ENCODE assay signal across 17 cellular contexts in the genomic region with DNA sequence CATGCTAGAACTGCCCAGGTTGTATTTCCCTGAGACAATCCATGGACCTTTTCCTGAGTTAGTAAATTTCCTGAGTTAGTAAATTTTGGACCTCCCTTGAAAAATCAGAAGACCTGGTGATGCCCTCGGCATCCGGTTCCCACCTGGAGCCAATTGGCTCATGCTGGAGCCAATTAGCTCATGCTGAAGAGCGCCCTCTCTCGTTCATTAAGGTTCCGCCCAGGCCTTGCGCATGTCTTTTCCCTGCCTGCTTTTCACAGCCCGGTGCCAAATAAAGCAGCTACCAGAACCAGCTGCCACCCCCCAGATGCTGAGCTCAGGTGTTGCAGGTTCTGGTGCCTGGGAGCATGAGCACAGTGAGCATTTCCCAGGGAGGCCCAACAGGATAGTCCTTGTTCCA.
DNase-seq lines count a peak whose midpoint lies in the region; ATAC-seq and TF ChIP-seq lines count a peak whose summit lies in the region.
"Had no signal": no experiment of that assay in that cellular context is flagged by ENCODE, and none has a peak within 500 bp of the region (broad histone marks: within the 10 kb centered on the region; RNA-seq: fewer than 3 reads in every experiment).

No MANE protein-coding gene starts in this region.

- POLR2A ChIA-PET in OCI-LY7 (lab: Charles Lee): interaction anchor here (0.7 to 1.2 kb wide), 3 partner anchors 14 to 36 kb away, joined by 4 to 7 read pairs (median 6); no protein-coding TSS in a partner anchor

- DNase-seq in DMS 273 (lab: John Stamatoyannopoulos, UW; ENCODE audit: unreplicated experiment): peak; percentile 6
- no peak for DNase-seq in DMS 273 treated with DMSO at 0.1 percent for 48 hours (lab: John Stamatoyannopoulos, UW)
- no peak for DNase-seq in OCI-LY7 (ENCODE audit: low spot score)
- DNase-seq in kidney epithelial cell (ENCODE audit: low read depth): no peak
- DNase-seq in HuH-7 (ENCODE audit: low spot score): no peak
- no peak for DNase-seq in Right ventricle myocardium inferior (ENCODE audit: missing footprints)
- DNase-seq: 8988T; activated CD4-positive, alpha-beta T cell treated with anti-CD3 and anti-CD28 coated beads, Interleukin-2, amount 10 ng/mL, durations not matched to agents 24 days and 14 days; Calu3; heart left ventricle; naive B cell; NCI-H187; NCI-H774; Right ventricle myocardium superior; transverse colon had no signal

- no TSS peak for BruUV-seq in OCI-LY7 (replicated peaks; lab: Mats Ljungman, UMichigan)

- intact Hi-C loops in OCI-LY7 (cut with micrococcal nuclease; ENCODE audit: unreplicated experiment) (no loop called here), Right ventricle myocardium inferior (cut with DNase I) (no loop called here)

- peaks cover 92% of the 10 kb centered on the region for H3K36me3 ChIP-seq in OCI-LY7 (ENCODE audit: insufficient read depth, low read length)
- no peaks in the 10 kb centered on the region for H3K36me3 ChIP-seq in kidney epithelial cell (ENCODE audit: control insufficient read depth, insufficient read depth, low read length)
- H3K36me3 ChIP-seq: transverse colon had no signal

- H3K27me3 ChIP-seq in kidney epithelial cell (ENCODE audit: control insufficient read depth, insufficient read depth, low read length): no peaks in the 10 kb centered on the region
- H3K27me3 ChIP-seq: heart left ventricle, transverse colon had no signal

- TF ChIP-seq CTCF in GM12875 (IDR thresholded peaks at IDR 0.05; ENCODE audit: borderline replicate concordance, insufficient read depth, low read depth, low read length) (peak; percentile 36; the same call in 1 of the 2 replicates), OCI-LY7 (conservative IDR thresholded peaks at IDR 0.05; ENCODE audit: low read length) (peak; percentile 69), kidney epithelial cell (IDR thresholded peaks at IDR 0.05; ENCODE audit: insufficient read depth, low read length, poor library complexity, severe bottlenecking) (peak; percentile 16)

- CTCF ChIA-PET in OCI-LY7 (lab: Charles Lee; ENCODE audit: unreplicated experiment): no interaction called here

- H4K20me1 ChIP-seq in OCI-LY7 (ENCODE audit: insufficient read depth, low read length): no peaks in the 10 kb centered on the region

- H3K4me2 ChIP-seq in OCI-LY7 (ENCODE audit: low read length): no peak overlapping the region

- no peaks in the 10 kb centered on the region for H3K9me2 ChIP-seq in OCI-LY7 (ENCODE audit: insufficient read depth, low read length)

- H3K9me3 ChIP-seq in OCI-LY7 (ENCODE audit: low read length): no peaks in the 10 kb centered on the region
- H3K9me3 ChIP-seq: heart left ventricle, transverse colon had no signal

- no peak overlapping the region for H3K4me3 ChIP-seq in GM12875 (ENCODE audit: low read depth, low read length)
- no peak overlapping the region for H3K4me3 ChIP-seq in OCI-LY7 (ENCODE audit: low read depth, low read length, poor library complexity, severe bottlenecking)
- no peak overlapping the region for H3K4me3 ChIP-seq in kidney epithelial cell (ENCODE audit: low read depth, low read length)
- H3K4me3 ChIP-seq: heart left ventricle, transverse colon had no signal

- H3K27ac ChIP-seq in OCI-LY7 (ENCODE audit: low read depth, low read length, poor library complexity, severe bottlenecking): no peak overlapping the region
- H3K27ac ChIP-seq: heart left ventricle, transverse colon had no signal

- ATAC-seq in Right ventricle myocardium inferior (no peak), GM18517 (IDR thresholded peaks at IDR 0.05; ENCODE audit: unreplicated experiment) (no peak)
- ATAC-seq: heart left ventricle had no signal

- no peaks in the 10 kb centered on the region for H3K4me1 ChIP-seq in OCI-LY7 (ENCODE audit: insufficient read depth, low read length, poor library complexity, severe bottlenecking)
- H3K4me1 ChIP-seq: transverse colon had no signal

- no peaks in the 10 kb centered on the region for H3K79me2 ChIP-seq in OCI-LY7 (ENCODE audit: insufficient read depth, low read depth, low read length)

- H2AFZ ChIP-seq in OCI-LY7 (ENCODE audit: low read length): no peak overlapping the region

Comparison
In these comparisons a context has a peak if more than half of its experiments do, and no peak if none do; other contexts are left out.
1. CTCF ChIP-seq: peak in every context shown above with its lines; median percentile 69 in OCI-LY7; 36 in GM12875; 16 in kidney epithelial cell.